ENCODE assay signal across 12 cellular contexts in genomic region chr16:57667526-57668258, GRCh38. TPM values are rescaled to one million over a fixed set of nuclear protein-coding genes. Genes with fewer than 3 reads are reported as not detected.
A peak's percentile ranks its signal among the peaks of the same experiment; 100 is the strongest.
DNase-seq lines count a peak whose midpoint lies in the region; ATAC-seq and TF ChIP-seq lines count a peak whose summit lies in the region.
"Had no signal": no experiment of that assay in that cellular context is flagged by ENCODE, and none has a peak within 500 bp of the region (broad histone marks: within the 10 kb centered on the region; RNA-seq: fewer than 3 reads in every experiment).

No MANE protein-coding gene starts in this region.

- peak; percentile 26 to 51 for TF ChIP-seq CTCF in mammary epithelial cell (conservative IDR thresholded peaks at IDR 0.05 in 1 of 2, IDR thresholded peaks at IDR 0.05 in 1 of 2; ENCODE audit: extremely low read depth in 1 of 2, insufficient read depth in 1 of 2, low read depth in 1 of 2, low read length in 2 of 2)
- peak in 3 of 4 donors; percentile 16 to 40 (median 38) for TF ChIP-seq CTCF in right lobe of liver (IDR thresholded peaks at IDR 0.05)

- TF ChIP-seq POLR2A in right lobe of liver (IDR thresholded peaks at IDR 0.05) = peak; percentile 41

- H3K79me2 ChIP-seq in mammary epithelial cell (ENCODE audit: insufficient read depth, low read length) (no peaks in the 10 kb centered on the region), GM23248 (ENCODE audit: insufficient read depth) (no peaks in the 10 kb centered on the region)

- H3K4me3 ChIP-seq in mammary epithelial cell (replicated peaks in 1 of 3; ENCODE audit: insufficient read depth in 1 of 3, low read depth in 2 of 3, low read length in 3 of 3) = no peak overlapping the region
- H3K4me3 ChIP-seq in right lobe of liver = no peak overlapping the region
- no peak overlapping the region for H3K4me3 ChIP-seq in GM23248

- TF ChIP-seq EP300 in Ishikawa (IDR thresholded peaks at IDR 0.05; ENCODE audit: borderline replicate concordance) = no peak

- peak; percentile 16; the same call in 1 of the 2 replicates for TF ChIP-seq RAD21 in Ishikawa (IDR thresholded peaks at IDR 0.05; ENCODE audit: low read depth)

- dilution Hi-C loops in mammary epithelial cell (cut with HindIII; ENCODE audit: low sequenced_read_pairs) = no loop called here

- in situ Hi-C loops in mammary epithelial cell (cut with MboI; ENCODE audit: low sequenced_read_pairs in 2 of 2) (no loop called here), GM23248 (cut with MboI) (no loop called here)

- H3K27me3 ChIP-seq in mammary epithelial cell (ENCODE audit: insufficient read depth, low read length) (no peaks in the 10 kb centered on the region), right lobe of liver (no peaks in the 10 kb centered on the region), GM23248 (replicated peaks; ENCODE audit: insufficient read depth) (peaks cover 16% of the 10 kb centered on the region)

- no peaks in the 10 kb centered on the region for H3F3A ChIP-seq in GM23248 (ENCODE audit: insufficient read depth)

- H3K36me3 ChIP-seq in mammary epithelial cell (ENCODE audit: insufficient read depth, low read length) = peaks cover 17% of the 10 kb centered on the region
- no peaks in the 10 kb centered on the region for H3K36me3 ChIP-seq in right lobe of liver
- H3K36me3 ChIP-seq in GM23248 (ENCODE audit: low read depth) = no peaks in the 10 kb centered on the region

- WGBS in mammary epithelial cell (ENCODE audit: low coverage, missing lambda C conversion rate) = 67% methylated on average over 10 of the region's 17 CpGs
- whole genome bisulfite sequencing in right lobe of liver (ENCODE audit: insufficient coverage, low coverage, low lambda C conversion rate, missing lambda C conversion rate) = no CpG with 5 or more reads among the region's 17 CpGs
- WGBS in GM23248 (ENCODE audit: low coverage in 1 of 2, low lambda C conversion rate in 2 of 2, missing lambda C conversion rate in 2 of 2), 2 experiments = 69 to 77% methylated on average over 17 of the region's 17 CpGs

- peaks cover 9% of the 10 kb centered on the region for H3K4me1 ChIP-seq in mammary epithelial cell (ENCODE audit: insufficient read depth, low read length)
- H3K4me1 ChIP-seq in right lobe of liver = peaks cover 0 to 12% (median 4%) of the 10 kb centered on the region in 4 donors
- no peaks in the 10 kb centered on the region for H3K4me1 ChIP-seq in GM23248 (ENCODE audit: insufficient read depth)

- BruUV-seq in mammary epithelial cell (replicated peaks; lab: Mats Ljungman, UMichigan) = no TSS peak

- intact Hi-C loops in mammary epithelial cell (cut with micrococcal nuclease) (no loop called here), right lobe of liver (cut with DNase I) (no loop called here)

- no peaks in the 10 kb centered on the region for H3K9me3 ChIP-seq in mammary epithelial cell (replicated peaks; ENCODE audit: insufficient read depth, low read length)
- H3K9me3 ChIP-seq in right lobe of liver = no peaks in the 10 kb centered on the region
- no peaks in the 10 kb centered on the region for H3K9me3 ChIP-seq in GM23248 (ENCODE audit: low read depth)

- H3K27ac ChIP-seq in mammary epithelial cell (ENCODE audit: insufficient read depth, low read depth, low read length) (no peak overlapping the region), right lobe of liver (peak overlapping the region; percentile 13 to 74 (median 27)), GM23248 (no peak overlapping the region)

- H4K20me1 ChIP-seq in mammary epithelial cell (ENCODE audit: insufficient read depth, low read length) = no peaks in the 10 kb centered on the region
- no peaks in the 10 kb centered on the region for H4K20me1 ChIP-seq in GM23248 (ENCODE audit: insufficient read depth)

- H2AFZ ChIP-seq in mammary epithelial cell (ENCODE audit: low read depth, low read length) = no peak overlapping the region
- no peak overlapping the region for H2AFZ ChIP-seq in GM23248

- H3K9me2 ChIP-seq in GM23248 (ENCODE audit: insufficient read depth) = no peaks in the 10 kb centered on the region

- CTCF ChIA-PET in mammary epithelial cell (lab: Charles Lee; ENCODE audit: low non-redundant PET) = interaction anchor here (0.6 kb wide), 1 partner anchor 34 kb away, joined by 5 read pairs; no protein-coding TSS in a partner anchor

- DNase-seq in CD1c-positive myeloid dendritic cell (ENCODE audit: extremely low spot score) (peak; percentile 91), mammary epithelial cell (no peak), right lobe of liver (peak; percentile 82 to 93 (median 85)), GM23248 (no peak)
- DNase-seq: activated CD4-positive, alpha-beta memory T cell treated with anti-CD3 and anti-CD28 coated beads for 36 hours; effector memory CD4-positive, alpha-beta T cell; GOT3; NCI-H1436 had no signal

- peak; percentile 82 to 92 (median 87) for ATAC-seq in right lobe of liver
- ATAC-seq in GM21367 (IDR thresholded peaks at IDR 0.05; ENCODE audit: unreplicated experiment) = no peak
- no peak for ATAC-seq in GM21528 (IDR thresholded peaks at IDR 0.05; ENCODE audit: low FRiP score, unreplicated experiment)
- no peak for ATAC-seq in HG03196 (IDR thresholded peaks at IDR 0.05; ENCODE audit: unreplicated experiment)

- H3K4me2 ChIP-seq in mammary epithelial cell (ENCODE audit: insufficient read depth, low read depth, low read length) (no peak overlapping the region), GM23248 (ENCODE audit: unreplicated experiment) (no peak overlapping the region)

- no peak overlapping the region for H3K9ac ChIP-seq in mammary epithelial cell (ENCODE audit: insufficient read depth, low read length)
- no peak overlapping the region for H3K9ac ChIP-seq in GM23248

TF ChIP-seq in Ishikawa, 13 proteins besides CTCF, POLR2A, EP300 and RAD21:
- TF ChIP-seq TAF1 (IDR thresholded peaks at IDR 0.05; ENCODE audit: low read depth) (no peak), FOXM1 (IDR thresholded peaks at IDR 0.05; ENCODE audit: borderline replicate concordance, low read depth) (no peak), USF1 (IDR thresholded peaks at IDR 0.05) (no peak), MAX (IDR thresholded peaks at IDR 0.05) (no peak), TCF12 (IDR thresholded peaks at IDR 0.05; ENCODE audit: low read depth) (no peak), CREB1 (IDR thresholded peaks at IDR 0.05; ENCODE audit: low read depth) (no peak), NFIC (IDR thresholded peaks at IDR 0.05) (no peak), REST (IDR thresholded peaks at IDR 0.05; ENCODE audit: low read depth) (no peak)

RNA-seq across cellular contexts. Expression of gene ADGRG3, which starts 0.4 kb away (rescaled TPM):
- total RNA-seq in mammary epithelial cell (not detected), right lobe of liver (1 to 10 TPM in 1 of 6 experiments, under 1 TPM in 5; 0.37 to 1.6 (median 0.83) TPM)
- polyA plus RNA-seq in mammary epithelial cell (not detected), GM23248 (2016; fragmentation: Nextera tagmentation; extraction: Ambion mirVana) (not detected in 2 replicates)
- polyA minus RNA-seq in mammary epithelial cell = not detected
- total RNA-seq in GM23248 (2014; rRNA removed; shearing (Covaris generic)) = not detected in 2 replicates
- total RNA-seq: activated CD4-positive, alpha-beta memory T cell treated with anti-CD3 and anti-CD28 coated beads for 36 hours had no signal

RNA-seq across cellular contexts. Expression of gene DRC7, which starts 26.9 kb away (rescaled TPM):
- total RNA-seq in mammary epithelial cell (not detected), right lobe of liver (under 1 TPM; 0.06 to 0.37 (median 0.19) TPM)
- polyA plus RNA-seq in mammary epithelial cell (0.07 TPM), GM23248 (2016; fragmentation: Nextera tagmentation; extraction: Ambion mirVana) (not detected in 2 replicates)
- polyA minus RNA-seq in mammary epithelial cell = not detected
- total RNA-seq in GM23248 (2014; rRNA removed; shearing (Covaris generic)) = not detected in 2 replicates
- total RNA-seq: activated CD4-positive, alpha-beta memory T cell treated with anti-CD3 and anti-CD28 coated beads for 36 hours had no signal

RNA-seq across cellular contexts. Expression of gene ADGRG1, which starts 39.3 kb away (rescaled TPM):
- total RNA-seq in mammary epithelial cell (100 to 1,000 TPM; 195 to 196 TPM), right lobe of liver (1 to 10 TPM; 1.8 to 4.2 (median 3.4) TPM)
- polyA plus RNA-seq in mammary epithelial cell (125 TPM), GM23248 (2016; fragmentation: Nextera tagmentation; extraction: Ambion mirVana) (0.58 and 1.2 TPM in 2 replicates)
- 186 TPM for polyA minus RNA-seq in mammary epithelial cell
- total RNA-seq in GM23248 (2014; rRNA removed; shearing (Covaris generic)) = 0.54 and 0.89 TPM in 2 replicates

Comparison
In these comparisons a context has a peak if more than half of its experiments do, and no peak if none do; other contexts are left out.
1. DNase-seq: peak in CD1c-positive myeloid dendritic cell (single experiment) and right lobe of liver (3 of 3); none in mammary epithelial cell (single experiment) and GM23248 (single experiment).
2. H3K27ac ChIP-seq: peak in right lobe of liver (3 of 3); none in mammary epithelial cell (single experiment) and GM23248 (single experiment).
3. ATAC-seq: peak in right lobe of liver (4 of 4); none in GM21367 (single experiment), GM21528 (single experiment) and HG03196 (single experiment).
4. RNA of gene ADGRG1, which starts 39.3 kb away (total RNA-seq): 195 to 196 TPM in mammary epithelial cell; 1.8 to 4.2 TPM in right lobe of liver and 0.54 to 0.89 TPM in GM23248; every median in the first group is over 10 times any median in the second.